In the genomic region with DNA sequence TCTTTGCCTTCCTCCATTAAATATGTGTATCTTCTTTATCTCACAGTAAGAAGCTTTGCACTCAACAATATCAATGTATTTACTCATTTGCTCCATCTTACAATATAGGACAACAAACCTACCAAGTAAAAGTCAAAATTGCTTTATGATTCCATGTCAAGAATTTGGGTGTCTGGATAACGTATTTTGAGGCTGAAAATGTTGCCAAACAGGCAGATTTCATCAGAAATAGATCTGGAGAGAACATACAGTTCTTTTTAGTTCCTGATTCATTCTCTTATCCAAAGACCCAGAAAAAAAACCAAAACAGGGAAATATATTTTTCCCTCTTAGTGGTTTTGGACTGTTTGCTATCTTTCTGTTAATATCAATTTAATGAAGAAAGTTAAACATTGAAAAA, we compare ENCODE assay signal across 34 cellular contexts.
"Had no signal": no experiment of that assay in that cellular context is flagged by ENCODE, and none has a peak within 500 bp of the region (broad histone marks: within the 10 kb centered on the region; RNA-seq: fewer than 3 reads in every experiment).

No MANE protein-coding gene starts in this region.

- H2AFZ ChIP-seq: PC-9 had no signal

- H3K4me2 ChIP-seq: PC-9 had no signal

- H3K9me3 Mint-ChIP-seq: activated naive CD8-positive, alpha-beta T cell treated with anti-CD3 and anti-CD28 coated beads for 36 hours; activated T-cell treated with anti-CD3 and anti-CD28 coated beads, Interleukin-2, amount 50 U/mL, for 72 hours had no signal

- H3K27me3 ChIP-seq: body of pancreas, breast epithelium had no signal

- H3K4me1 ChIP-seq: body of pancreas, breast epithelium had no signal

- H3K9me3 ChIP-seq: body of pancreas, breast epithelium had no signal

- H3K27me3 Mint-ChIP-seq: activated CD4-positive, alpha-beta memory T cell treated with anti-CD3 and anti-CD28 coated beads, Interleukin-2, amount 10 ng/mL, durations not matched to agents 7 days and 5 days; activated CD8-positive, alpha-beta memory T cell treated with anti-CD3 and anti-CD28 coated beads, Interleukin-2, amount 10 ng/mL, durations not matched to agents 7 days and 5 days; activated naive CD8-positive, alpha-beta T cell treated with anti-CD3 and anti-CD28 coated beads for 36 hours; activated T-helper 17 cell treated with anti-CD3 and anti-CD28 coated beads, Interleukin-2, amount 50 U/mL, for 72 hours had no signal

- H3K4me1 Mint-ChIP-seq: activated CD4-positive, alpha-beta memory T cell treated with anti-CD3 and anti-CD28 coated beads, Interleukin-2, amount 10 ng/mL, durations not matched to agents 7 days and 5 days; activated CD8-positive, alpha-beta memory T cell treated with anti-CD3 and anti-CD28 coated beads, Interleukin-2, amount 10 ng/mL, durations not matched to agents 7 days and 5 days; activated naive CD8-positive, alpha-beta T cell treated with anti-CD3 and anti-CD28 coated beads for 36 hours; activated T-helper 17 cell treated with anti-CD3 and anti-CD28 coated beads, Interleukin-2, amount 50 U/mL, for 72 hours had no signal

- DNase-seq: activated CD4-positive, alpha-beta memory T cell treated with anti-CD3 and anti-CD28 coated beads, Interleukin-2, amount 10 ng/mL, durations not matched to agents 7 days and 5 days; activated CD4-positive, alpha-beta T cell treated with anti-CD3 and anti-CD28 coated beads for 1 hour; activated CD4-positive, alpha-beta T cell treated with anti-CD3 and anti-CD28 coated beads for 48 hours; activated CD4-positive, CD25-positive, alpha-beta regulatory T cell; activated CD8-positive, alpha-beta memory T cell treated with anti-CD3 and anti-CD28 coated beads for 24 hours; activated CD8-positive, alpha-beta memory T cell treated with anti-CD3 and anti-CD28 coated beads, Interleukin-2, amount 10 ng/mL, durations not matched to agents 7 days and 5 days; activated CD8-positive, alpha-beta memory T cell treated with anti-CD3 and anti-CD28 coated beads, Interleukin-2, amount 50 U/mL, for 48 hours; activated effector memory CD4-positive, alpha-beta T cell treated with anti-CD3 and anti-CD28 coated beads, Interleukin-2, amount 50 U/mL, for 16 hours; activated naive CD4-positive, alpha-beta T cell; activated naive CD4-positive, alpha-beta T cell treated with anti-CD3 and anti-CD28 coated beads, Interleukin-2, amount 50 U/mL, for 16 hours; activated naive CD8-positive, alpha-beta T cell treated with anti-CD3 and anti-CD28 coated beads for 36 hours; activated T-cell treated with anti-CD3 and anti-CD28 coated beads, Interleukin-2, amount 50 U/mL, for 1 hour; activated T-cell treated with anti-CD3 and anti-CD28 coated beads, Interleukin-2, amount 50 U/mL, for 72 hours; body of pancreas; Kasumi-1; KBM-7; MM.1S; MV-4-11; NCI-H1092; NCI-H1436 treated with DMSO at 0.1 percent for 48 hours; NCI-H187; NCI-H2029 treated with DMSO at 0.1 percent for 48 hours; NCI-H2107; NCI-H2171; NCI-H510A; NCI-H526; NCI-H748 treated with DMSO at 0.1 percent for 48 hours; PC-9; Right ventricle myocardium superior; SW 1271; T1000; WERI-Rb-1 had no signal

- ATAC-seq: activated CD8-positive, alpha-beta memory T cell treated with anti-CD3 and anti-CD28 coated beads, Interleukin-2, amount 10 ng/mL, durations not matched to agents 7 days and 5 days; activated T-cell treated with anti-CD3 and anti-CD28 coated beads, Interleukin-2, amount 50 U/mL, for 72 hours; activated T-helper 17 cell treated with anti-CD3 and anti-CD28 coated beads, Interleukin-2, amount 50 U/mL, for 72 hours; body of pancreas had no signal

- H3K36me3 ChIP-seq: breast epithelium, WERI-Rb-1 had no signal

- H3K4me3 Mint-ChIP-seq: activated CD4-positive, alpha-beta memory T cell treated with anti-CD3 and anti-CD28 coated beads, Interleukin-2, amount 10 ng/mL, durations not matched to agents 7 days and 5 days; activated CD8-positive, alpha-beta memory T cell treated with anti-CD3 and anti-CD28 coated beads, Interleukin-2, amount 10 ng/mL, durations not matched to agents 7 days and 5 days; activated naive CD8-positive, alpha-beta T cell treated with anti-CD3 and anti-CD28 coated beads for 36 hours; activated T-cell treated with anti-CD3 and anti-CD28 coated beads, Interleukin-2, amount 50 U/mL, for 72 hours; activated T-helper 17 cell treated with anti-CD3 and anti-CD28 coated beads, Interleukin-2, amount 50 U/mL, for 72 hours had no signal

- H3K27ac ChIP-seq: body of pancreas, breast epithelium, PC-9, WERI-Rb-1 had no signal

- H3K36me3 Mint-ChIP-seq: activated CD8-positive, alpha-beta memory T cell treated with anti-CD3 and anti-CD28 coated beads, Interleukin-2, amount 10 ng/mL, durations not matched to agents 7 days and 5 days; activated naive CD8-positive, alpha-beta T cell treated with anti-CD3 and anti-CD28 coated beads for 36 hours had no signal

- H3K27ac Mint-ChIP-seq: activated CD4-positive, alpha-beta memory T cell treated with anti-CD3 and anti-CD28 coated beads, Interleukin-2, amount 10 ng/mL, durations not matched to agents 7 days and 5 days; activated CD8-positive, alpha-beta memory T cell treated with anti-CD3 and anti-CD28 coated beads, Interleukin-2, amount 10 ng/mL, durations not matched to agents 7 days and 5 days; activated naive CD8-positive, alpha-beta T cell treated with anti-CD3 and anti-CD28 coated beads for 36 hours; activated T-cell treated with anti-CD3 and anti-CD28 coated beads, Interleukin-2, amount 50 U/mL, for 72 hours; activated T-helper 17 cell treated with anti-CD3 and anti-CD28 coated beads, Interleukin-2, amount 50 U/mL, for 72 hours had no signal

- H3K4me3 ChIP-seq: body of pancreas, breast epithelium, PC-9 had no signal
